In the genomic region with DNA sequence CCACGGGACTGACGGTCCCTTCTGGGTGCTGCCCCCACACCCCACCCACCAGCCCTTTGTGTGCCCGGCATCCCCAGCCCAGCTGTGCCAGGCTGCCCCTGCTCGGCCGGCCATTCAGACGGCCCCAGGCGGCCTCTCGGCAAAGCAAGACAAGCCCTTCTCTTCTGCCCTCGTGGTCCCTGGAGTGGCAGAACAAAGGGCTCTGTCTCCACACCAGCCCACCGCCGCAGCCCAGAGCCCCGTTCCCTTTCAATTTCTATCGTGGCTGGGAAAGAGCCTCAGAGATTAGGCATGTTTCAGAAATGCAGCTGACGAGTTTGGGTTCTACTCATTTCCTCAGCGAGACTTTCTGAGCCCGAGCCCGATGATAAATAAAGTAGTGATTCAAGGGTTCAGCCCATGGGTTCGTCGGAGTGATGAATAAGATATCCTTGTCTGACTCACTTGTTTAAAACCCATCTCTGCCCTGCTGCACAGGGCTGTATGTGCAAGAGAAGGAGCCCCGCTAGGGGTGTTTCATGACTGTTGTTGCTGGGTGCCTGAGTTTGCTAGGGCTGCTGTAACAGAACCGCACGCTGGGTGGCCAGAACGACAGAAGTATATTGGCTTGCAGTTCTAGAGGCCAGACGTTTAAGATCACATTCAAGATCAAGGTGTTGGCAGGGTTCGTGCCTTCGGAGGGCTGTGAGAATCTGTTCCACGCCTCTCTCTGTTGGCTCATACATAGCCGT, we compare ENCODE assay signal across 8 cellular contexts. TPM values are rescaled to one million over a fixed set of nuclear protein-coding genes. Genes with fewer than 3 reads are reported as not detected.
DNase-seq lines count a peak whose midpoint lies in the region; ATAC-seq and TF ChIP-seq lines count a peak whose summit lies in the region.

No MANE protein-coding gene starts in this region.

- CTCF ChIA-PET in MCF 10A (lab: Yijun Ruan, JAX): interaction anchor here (0.6 to 2.2 kb wide), 5 partner anchors 11 to 273 kb away, joined by 3 to 13 read pairs (median 3); no protein-coding TSS in a partner anchor

- H3K36me3 ChIP-seq in WERI-Rb-1: peaks cover 5% of the 10 kb centered on the region; the same call in 1 of the 2 replicates
- H3K36me3 ChIP-seq in kidney epithelial cell (ENCODE audit: control insufficient read depth, insufficient read depth, low read length): no peaks in the 10 kb centered on the region

- peak; percentile 31 for ATAC-seq in HG03520 (IDR thresholded peaks at IDR 0.05; ENCODE audit: unreplicated experiment)
- no peak for ATAC-seq in GM19328 (IDR thresholded peaks at IDR 0.05; ENCODE audit: unreplicated experiment)

- H3K4me3 ChIP-seq in WERI-Rb-1 (ENCODE audit: low read depth, low read length) (peak overlapping the region; percentile 53), kidney epithelial cell (ENCODE audit: low read depth, low read length) (peak overlapping the region; percentile 30)

- no peaks in the 10 kb centered on the region for H3K27me3 Mint-ChIP-seq in MCF 10A (ENCODE audit: insufficient read depth, unreplicated experiment)

- peak overlapping the region; percentile 94 for H3K27ac Mint-ChIP-seq in MCF 10A (ENCODE audit: low read depth, unreplicated experiment)

- no peaks in the 10 kb centered on the region for H3K9me3 ChIP-seq in WERI-Rb-1 (ENCODE audit: severe bottlenecking)

- peak; percentile 79 for TF ChIP-seq CTCF in GM12872 (IDR thresholded peaks at IDR 0.05; ENCODE audit: insufficient read depth, low read depth, low read length)
- peak; percentile 60 for TF ChIP-seq CTCF in WERI-Rb-1 (IDR thresholded peaks at IDR 0.05; ENCODE audit: low read depth, low read length)
- TF ChIP-seq CTCF in MCF 10A (IDR thresholded peaks at IDR 0.05; ENCODE audit: unreplicated experiment): peak; percentile 49
- TF ChIP-seq CTCF in kidney epithelial cell (IDR thresholded peaks at IDR 0.05; ENCODE audit: insufficient read depth, low read length, poor library complexity, severe bottlenecking): peak; percentile 74

- H3K27me3 ChIP-seq in WERI-Rb-1 (ENCODE audit: insufficient read depth, low read depth, severe bottlenecking): no peaks in the 10 kb centered on the region
- no peaks in the 10 kb centered on the region for H3K27me3 ChIP-seq in kidney epithelial cell (ENCODE audit: control insufficient read depth, insufficient read depth, low read length)

- H3K9me3 Mint-ChIP-seq in MCF 10A (ENCODE audit: unreplicated experiment): no peaks in the 10 kb centered on the region

- H3K4me3 Mint-ChIP-seq in MCF 10A (ENCODE audit: unreplicated experiment): peak overlapping the region; percentile 67

- BruUV-seq in MCF 10A (replicated peaks; lab: Mats Ljungman, UMichigan): TSS peak; percentile 17

- intact Hi-C loops in MCF 10A (cut with micrococcal nuclease): loop anchor here (1.0 to 10.0 kb wide), 3 partner anchors 28 to 145 kb away; a partner anchor contains a TSS

- peak overlapping the region; percentile 82 for H3K27ac ChIP-seq in WERI-Rb-1

- peaks cover 7% of the 10 kb centered on the region for H3K36me3 Mint-ChIP-seq in MCF 10A (ENCODE audit: insufficient read depth, unreplicated experiment)

- POLR2A ChIA-PET in MCF 10A (lab: Yijun Ruan, JAX): interaction anchor here (0.7 to 2.9 kb wide), 4 partner anchors 28 to 187 kb away, joined by 3 to 10 read pairs (median 4); a partner anchor contains a TSS

- peaks cover 31% of the 10 kb centered on the region for H3K4me1 Mint-ChIP-seq in MCF 10A (ENCODE audit: insufficient read depth, unreplicated experiment)

- DNase-seq in WERI-Rb-1 (peak; percentile 79), MCF 10A (ENCODE audit: unreplicated experiment) (peak; percentile 96), kidney epithelial cell (ENCODE audit: low read depth) (peak; percentile 97), D341Med (ENCODE audit: low spot score) (no peak)
- peak; percentile 44 to 51 for DNase-seq in stimulated activated CD4-positive, alpha-beta T cell treated with anti-CD3 and anti-CD28 coated beads, Interleukin-15, amount 100 ng/mL, for 1 hour (ENCODE audit: low read depth in 1 of 2, low spot score in 1 of 2)

RNA-seq across cellular contexts. Expression of a gene that starts 4.3 kb away (rescaled TPM):
- 43.5 and 49.5 TPM in 2 replicates for total RNA-seq in MCF 10A (2022)
- total RNA-seq in kidney epithelial cell: 69.4 and 77.8 TPM in 2 replicates

RNA-seq across cellular contexts. Expression of a gene that starts 4.6 kb away (rescaled TPM):
- 6.6 and 8.4 TPM in 2 replicates for total RNA-seq in MCF 10A (2022)
- 8.1 and 9.9 TPM in 2 replicates for total RNA-seq in kidney epithelial cell

RNA-seq across cellular contexts. Expression of a gene that starts 53.3 kb away (rescaled TPM):
- total RNA-seq in MCF 10A (2022): 1.3 and 2.3 TPM in 2 replicates
- total RNA-seq in kidney epithelial cell: 5.3 and 8.1 TPM in 2 replicates
